25 cellular contexts compared by ENCODE assay signal in the genomic region with DNA sequence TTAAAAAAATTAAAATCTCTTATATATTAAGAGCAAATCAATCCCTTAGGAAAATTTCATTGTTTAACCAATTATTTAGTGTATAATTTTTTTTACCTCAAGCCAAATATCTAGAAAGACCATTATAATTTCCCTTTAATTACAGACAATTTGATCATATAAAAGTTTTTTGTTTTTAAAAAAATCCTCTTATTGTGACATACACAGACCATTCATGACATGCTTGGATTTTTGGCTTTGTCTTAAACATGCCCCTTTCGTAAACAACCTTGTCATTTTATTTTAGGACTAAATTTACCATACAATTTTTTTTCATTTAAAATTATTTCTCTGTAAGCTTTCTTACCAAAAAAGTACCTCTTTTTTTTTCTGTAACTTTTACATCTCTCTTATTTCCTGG. TPM values are rescaled to one million over a fixed set of nuclear protein-coding genes. Genes with fewer than 3 reads are reported as not detected.
"Had no signal": no experiment of that assay in that cellular context is flagged by ENCODE, and none has a peak within 500 bp of the region (broad histone marks: within the 10 kb centered on the region; RNA-seq: fewer than 3 reads in every experiment).

No MANE protein-coding gene starts in this region.

- ATAC-seq: heart left ventricle, left cardiac atrium, lower lobe of right lung, psoas muscle had no signal

- H3K4me1 ChIP-seq: heart left ventricle, lower lobe of right lung, psoas muscle, sigmoid colon, suprapubic skin, thyroid gland, uterus had no signal

- H3K9me3 ChIP-seq: lower lobe of right lung, psoas muscle, sigmoid colon, suprapubic skin, thyroid gland, uterus had no signal

- H3K27me3 Mint-ChIP-seq: type B pancreatic cell had no signal

- H3K4me1 Mint-ChIP-seq: memory B cell, nephron had no signal

- DNase-seq: cortex of kidney; dorsolateral prefrontal cortex; effector CD8-positive, alpha-beta T cell; heart left ventricle; hippocampal formation; kidney; left cardiac atrium; left ventricle myocardium inferior; lower lobe of right lung; midbrain; psoas muscle; retina; sigmoid colon; stimulated activated CD4-positive, alpha-beta T cell treated with anti-CD3 and anti-CD28 coated beads, Interleukin-2, amount 100 ng/mL, for 48 hours; stimulated activated naive CD4-positive, alpha-beta T cell treated with Interleukin-2 at 50 U/mL for 16 hours; thyroid gland; uterus had no signal

- H3K27ac Mint-ChIP-seq: memory B cell, nephron, type B pancreatic cell had no signal

- H3K27ac ChIP-seq: dorsolateral prefrontal cortex, heart left ventricle, left ventricle myocardium inferior, lower lobe of right lung, psoas muscle, sigmoid colon, skin epidermis, suprapubic skin, thyroid gland, uterus had no signal

- H3K4me3 Mint-ChIP-seq: memory B cell, nephron, type B pancreatic cell had no signal

- H3K4me3 ChIP-seq: dorsolateral prefrontal cortex, heart left ventricle, left ventricle myocardium inferior, lower lobe of right lung, psoas muscle, sigmoid colon, skin epidermis, suprapubic skin, thyroid gland, uterus had no signal

- H3K36me3 ChIP-seq: heart left ventricle, left ventricle myocardium inferior, lower lobe of right lung, sigmoid colon, suprapubic skin, thyroid gland, uterus had no signal

- H3K27me3 ChIP-seq: heart left ventricle, sigmoid colon, suprapubic skin, thyroid gland, uterus had no signal

- H3K36me3 Mint-ChIP-seq: memory B cell had no signal

RNA-seq across cellular contexts. Expression of a gene that starts 14.2 kb away (rescaled TPM):
- total RNA-seq: fibroblast of lung, frontal cortex, glomerular endothelial cell had no signal
- polyA plus RNA-seq: fibroblast of lung had no signal
